In the genomic region with DNA sequence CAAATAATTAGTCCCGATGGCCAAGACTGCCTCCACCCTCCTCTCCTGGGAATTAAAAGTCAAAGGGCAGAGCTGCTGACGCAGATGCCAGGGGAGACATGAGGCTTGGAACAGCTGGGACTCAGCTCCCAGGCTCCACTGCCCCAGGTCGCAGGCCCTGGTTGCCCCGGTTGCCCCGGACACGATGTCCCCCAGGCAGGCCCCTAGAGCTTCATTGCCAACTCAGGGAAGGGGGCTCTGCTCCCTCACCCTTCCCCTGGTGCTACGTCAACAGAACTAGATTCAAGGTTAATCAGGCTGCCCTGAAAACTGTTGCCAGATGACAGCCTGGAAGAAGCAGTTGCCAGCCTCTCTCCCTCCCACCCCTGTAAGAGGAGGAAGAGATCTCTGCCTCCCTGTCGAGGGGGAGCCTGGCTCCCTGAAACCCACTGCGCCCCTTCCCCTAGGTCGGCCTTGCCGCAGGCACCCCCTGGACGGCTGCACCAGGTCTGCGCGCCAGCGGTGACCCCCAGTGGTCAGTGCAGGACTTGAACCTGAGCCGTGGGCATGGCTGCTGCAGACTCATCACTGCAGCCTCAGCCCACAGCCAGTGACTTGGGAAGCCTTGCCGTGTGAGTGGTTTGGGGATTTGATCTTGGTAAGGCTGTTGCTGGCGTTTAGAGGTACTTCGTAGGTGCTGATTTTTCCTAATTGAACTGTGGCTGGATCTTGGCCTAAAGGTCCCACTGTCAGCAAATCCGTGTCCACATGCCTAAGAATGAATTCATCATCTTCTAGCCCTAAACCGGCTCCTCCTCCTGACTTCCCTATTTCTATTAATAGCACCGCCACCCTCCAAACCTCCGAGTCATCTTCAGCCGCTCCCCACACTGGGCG, we compare ENCODE assay signal across 8 cellular contexts.
DNase-seq lines count a peak whose midpoint lies in the region; ATAC-seq and TF ChIP-seq lines count a peak whose summit lies in the region.

No MANE protein-coding gene starts in this region.

- peak; percentile 94 for TF ChIP-seq RAD21 in neural cell (conservative IDR thresholded peaks at IDR 0.05)

- H3K4me3 ChIP-seq in neural cell (ENCODE audit: low read length) (no peak overlapping the region), thymus (ENCODE audit: low read length) (no peak overlapping the region)

- ATAC-seq in GM19467 (IDR thresholded peaks at IDR 0.05; ENCODE audit: unreplicated experiment) = no peak

- H3K27ac ChIP-seq in neural cell (ENCODE audit: low read length) (no peak overlapping the region), thymus (ENCODE audit: low read depth) (peak overlapping the region; percentile 47)

- no peaks in the 10 kb centered on the region for H3F3A ChIP-seq in neural cell (ENCODE audit: insufficient read depth, low read length, poor library complexity, severe bottlenecking)

- peak overlapping the region; percentile 15 for H3K9ac ChIP-seq in neural cell (ENCODE audit: low read length)

- no peaks in the 10 kb centered on the region for H3K9me2 ChIP-seq in neural cell (ENCODE audit: insufficient read depth, low read length)

- no peaks in the 10 kb centered on the region for H3K36me3 ChIP-seq in neural cell (ENCODE audit: insufficient read depth, low read length)
- no peaks in the 10 kb centered on the region for H3K36me3 ChIP-seq in thymus (ENCODE audit: control insufficient read depth, insufficient read depth)

- peak; percentile 85 for TF ChIP-seq CTCF in neural cell (IDR thresholded peaks at IDR 0.05; ENCODE audit: poor library complexity, severe bottlenecking)

- H3K4me2 ChIP-seq in neural cell (ENCODE audit: low read length) = no peak overlapping the region

- no peaks in the 10 kb centered on the region for H3K79me2 ChIP-seq in neural cell (replicated peaks; ENCODE audit: insufficient read depth, low read length)

- WGBS in thymus = 28% methylated on average over 25 of the region's 25 CpGs

- TF ChIP-seq EP300 in neural cell (conservative IDR thresholded peaks at IDR 0.05; ENCODE audit: poor library complexity, severe bottlenecking) = no peak

- no peaks in the 10 kb centered on the region for H4K20me1 ChIP-seq in neural cell (ENCODE audit: insufficient read depth)

- no peaks in the 10 kb centered on the region for H3K27me3 ChIP-seq in neural cell (ENCODE audit: insufficient read depth, low read depth, low read length)
- H3K27me3 ChIP-seq in thymus (ENCODE audit: control insufficient read depth, insufficient read depth) = no peaks in the 10 kb centered on the region

- no peaks in the 10 kb centered on the region for H3K4me1 ChIP-seq in thymus (ENCODE audit: control insufficient read depth, insufficient read depth, low read length)

- no peak overlapping the region for H2AFZ ChIP-seq in neural cell (ENCODE audit: low read depth, low read length)

- peak; percentile 69 for DNase-seq in GDM1 (lab: John Stamatoyannopoulos, UW)
- peak; percentile 90 for DNase-seq in HuH-7 (ENCODE audit: low spot score)
- DNase-seq in RKO (ENCODE audit: low spot score) = peak; percentile 91
- DNase-seq in activated effector memory CD4-positive, alpha-beta T cell treated with anti-CD3 and anti-CD28 coated beads, Interleukin-2, amount 50 U/mL, for 16 hours = peak; percentile 79
- DNase-seq in fibroblast of the conjunctiva (ENCODE audit: low read depth) = peak; percentile 73

- H3K9me3 ChIP-seq in neural cell (ENCODE audit: low read length) (no peaks in the 10 kb centered on the region), thymus (ENCODE audit: control insufficient read depth) (no peaks in the 10 kb centered on the region)

TF ChIP-seq in neural cell, 6 proteins besides CTCF, POLR2A, EP300 and RAD21:
- TF ChIP-seq TAF1 (IDR thresholded peaks at IDR 0.05; ENCODE audit: low read depth) (no peak), POLR2AphosphoS5 (IDR thresholded peaks at IDR 0.05) (no peak), SMC3 (conservative IDR thresholded peaks at IDR 0.05; ENCODE audit: poor library complexity) (peak; percentile 96)
